In the genomic region with DNA sequence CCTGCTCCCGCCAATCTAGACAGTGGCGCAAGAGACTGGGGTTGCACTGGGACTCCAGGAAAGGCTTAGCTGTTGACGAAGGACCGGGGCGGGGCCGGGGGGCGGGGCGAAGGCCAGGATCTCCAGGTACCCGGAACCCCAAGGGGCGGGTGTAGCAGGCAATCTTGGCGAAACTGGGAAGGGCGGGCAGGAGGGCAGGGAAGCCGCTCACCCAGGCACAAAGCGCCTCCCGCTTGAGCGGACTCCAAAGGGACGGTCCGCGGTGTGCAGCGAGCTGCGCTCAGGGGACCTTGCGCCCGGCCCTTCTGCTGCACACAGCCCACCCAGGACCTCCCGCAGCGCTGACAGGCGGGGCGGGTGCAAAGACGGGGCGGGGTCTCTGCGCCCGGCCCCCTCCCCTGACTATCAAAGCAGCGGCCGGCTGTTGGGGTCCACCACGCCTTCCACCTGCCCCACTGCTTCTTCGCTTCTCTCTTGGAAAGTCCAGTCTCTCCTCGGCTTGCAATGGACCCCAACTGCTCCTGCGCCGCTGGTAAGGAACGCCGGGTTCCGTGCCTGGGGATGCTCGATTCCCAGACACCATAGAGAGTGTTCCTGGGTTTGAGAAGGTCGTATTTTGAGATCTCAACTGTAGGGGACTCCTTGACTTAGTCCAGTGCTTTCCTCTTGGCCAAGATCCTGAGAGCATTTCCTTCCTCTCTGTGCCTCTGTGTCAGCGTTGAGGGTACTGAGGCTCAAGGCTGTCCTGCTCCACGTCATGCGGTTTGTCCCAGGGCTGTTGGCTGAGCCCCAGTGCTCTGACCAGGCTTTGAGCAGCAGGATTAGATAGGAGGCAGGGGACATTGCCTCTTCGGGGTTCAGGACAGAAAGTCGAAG, we compare ENCODE assay signal across 8 cellular contexts. TPM values are rescaled to one million over a fixed set of nuclear protein-coding genes. Genes with fewer than 3 reads are reported as not detected.
DNase-seq lines count a peak whose midpoint lies in the region; ATAC-seq and TF ChIP-seq lines count a peak whose summit lies in the region.

A gene (plus strand): TSS at position 405 of the 876 bp plus-strand sequence. CDS start 100 bp downstream, at position 505.

- H3K27me3 Mint-ChIP-seq in HFFc6 (ENCODE audit: insufficient read depth) = peaks cover 68% of the 10 kb centered on the region
- peaks cover 22% of the 10 kb centered on the region for H3K27me3 Mint-ChIP-seq in activated T-helper 2 cell treated with anti-CD3 and anti-CD28 coated beads, Interferon-gamma antibody, Interleukin-2, Interleukin-4, amounts not matched to agents 10 μg/mL and 5 μg/mL and 100 μg/mL, durations not matched to agents 14 hours and 24 hours and 36 hours (ENCODE audit: low read depth)

- H3K9me2 ChIP-seq in PC-3 (replicated peaks; ENCODE audit: low read length) (no peaks in the 10 kb centered on the region), neural cell (ENCODE audit: insufficient read depth, low read length) (no peaks in the 10 kb centered on the region)

- ATAC-seq in PC-3 (peak; percentile 94), GM21619 (IDR thresholded peaks at IDR 0.05; ENCODE audit: unreplicated experiment) (no peak)

- H3K4me2 ChIP-seq in PC-3 (ENCODE audit: low read length) = peak within 1 kb of the TSS; percentile 98
- peak within 1 kb of the TSS; percentile 48 for H3K4me2 ChIP-seq in neural cell (ENCODE audit: low read length)

- CTCF ChIA-PET in PC-3 (lab: Charles Lee) = interaction anchor here (0.6 to 0.7 kb wide), 3 partner anchors 48 to 206 kb away, joined by 3 to 6 read pairs (median 5); a partner anchor contains a TSS

- POLR2A ChIA-PET in PC-3 (lab: Charles Lee; ENCODE audit: unreplicated experiment) = interaction anchor here (0.6 kb wide), 1 partner anchor 54 kb away, joined by 9 read pairs; no protein-coding TSS in a partner anchor

- TF ChIP-seq CTCF in HFFc6 (IDR thresholded peaks at IDR 0.05) = no peak
- TF ChIP-seq CTCF in PC-3 (conservative IDR thresholded peaks at IDR 0.05; ENCODE audit: low read depth, low read length) = no peak
- no peak for TF ChIP-seq CTCF in fibroblast of pulmonary artery (IDR thresholded peaks at IDR 0.05; ENCODE audit: low read length, missing control alignments)
- TF ChIP-seq CTCF in neural cell (IDR thresholded peaks at IDR 0.05; ENCODE audit: poor library complexity, severe bottlenecking) = no peak

- H3K27ac Mint-ChIP-seq in HFFc6 = no peak within 1 kb of the TSS
- peak within 1 kb of the TSS; percentile 79 for H3K27ac Mint-ChIP-seq in activated T-helper 2 cell treated with anti-CD3 and anti-CD28 coated beads, Interferon-gamma antibody, Interleukin-2, Interleukin-4, amounts not matched to agents 10 μg/mL and 5 μg/mL and 100 μg/mL, durations not matched to agents 14 hours and 24 hours and 36 hours

- intact Hi-C loops in PC-3 (cut with micrococcal nuclease) = loop anchor here (10.0 kb wide), 1 partner anchor 53 kb away; a partner anchor contains a TSS
- intact Hi-C loops in activated T-helper 2 cell treated with anti-CD3 and anti-CD28 coated beads, Interferon-gamma antibody, Interleukin-2, Interleukin-4, amounts not matched to agents 10 μg/mL and 5 μg/mL and 100 μg/mL, durations not matched to agents 14 hours and 24 hours and 36 hours (cut with micrococcal nuclease) = loop anchor here (1.0 kb wide), 1 partner anchor 14 kb away; no protein-coding TSS in a partner anchor

- H3K9me3 ChIP-seq in PC-3 (ENCODE audit: low read length) (no peaks in the 10 kb centered on the region), neural cell (ENCODE audit: low read length) (no peaks in the 10 kb centered on the region)

- H3K4me1 ChIP-seq in PC-3 (ENCODE audit: insufficient read depth, low read length) = peaks cover 9% of the 10 kb centered on the region; the same call in 1 of the 2 replicates

- peak within 1 kb of the TSS; percentile 81 for H3K4me3 Mint-ChIP-seq in HFFc6
- peak within 1 kb of the TSS; percentile 96 for H3K4me3 Mint-ChIP-seq in activated T-helper 2 cell treated with anti-CD3 and anti-CD28 coated beads, Interferon-gamma antibody, Interleukin-2, Interleukin-4, amounts not matched to agents 10 μg/mL and 5 μg/mL and 100 μg/mL, durations not matched to agents 14 hours and 24 hours and 36 hours (ENCODE audit: low read depth)

- no peaks in the 10 kb centered on the region for H4K20me1 ChIP-seq in PC-3 (ENCODE audit: low read length)
- no peaks in the 10 kb centered on the region for H4K20me1 ChIP-seq in neural cell (ENCODE audit: insufficient read depth)

- H3K9me3 Mint-ChIP-seq in HFFc6 = no peaks in the 10 kb centered on the region
- H3K9me3 Mint-ChIP-seq in activated T-helper 2 cell treated with anti-CD3 and anti-CD28 coated beads, Interferon-gamma antibody, Interleukin-2, Interleukin-4, amounts not matched to agents 10 μg/mL and 5 μg/mL and 100 μg/mL, durations not matched to agents 14 hours and 24 hours and 36 hours = no peaks in the 10 kb centered on the region

- peaks cover 15% of the 10 kb centered on the region for H3K4me1 Mint-ChIP-seq in HFFc6 (ENCODE audit: low read depth)
- peaks cover 19% of the 10 kb centered on the region for H3K4me1 Mint-ChIP-seq in activated T-helper 2 cell treated with anti-CD3 and anti-CD28 coated beads, Interferon-gamma antibody, Interleukin-2, Interleukin-4, amounts not matched to agents 10 μg/mL and 5 μg/mL and 100 μg/mL, durations not matched to agents 14 hours and 24 hours and 36 hours (ENCODE audit: low read depth)

- TF ChIP-seq EP300 in neural cell (conservative IDR thresholded peaks at IDR 0.05; ENCODE audit: poor library complexity, severe bottlenecking) = no peak

- TF ChIP-seq RAD21 in neural cell (conservative IDR thresholded peaks at IDR 0.05) = no peak

- H3K79me2 ChIP-seq in PC-3 (ENCODE audit: low read length) = no peaks in the 10 kb centered on the region
- no peaks in the 10 kb centered on the region for H3K79me2 ChIP-seq in neural cell (replicated peaks; ENCODE audit: insufficient read depth, low read length)

- H2AFZ ChIP-seq in PC-3 (ENCODE audit: low read length) = peak within 1 kb of the TSS; percentile 94
- H2AFZ ChIP-seq in neural cell (ENCODE audit: low read depth, low read length) = no peak within 1 kb of the TSS

- H3K9ac ChIP-seq in PC-3 (ENCODE audit: low read length) (peak within 1 kb of the TSS; percentile 51), neural cell (ENCODE audit: low read length) (peak within 1 kb of the TSS; percentile 38)

- DNase-seq in AML-193 (lab: John Stamatoyannopoulos, UW) (peak; percentile 70), HFFc6 (no peak), PC-3 (peak; percentile 76), fibroblast of pulmonary artery (ENCODE audit: low read depth) (peak; percentile 29)
- peak; percentile 47 for DNase-seq in activated T-helper 2 cell treated with anti-CD3 and anti-CD28 coated beads, Interferon-gamma antibody, Interleukin-2, Interleukin-4, amounts not matched to agents 10 μg/mL and 5 μg/mL and 100 μg/mL, durations not matched to agents 14 hours and 24 hours and 36 hours (ENCODE audit: low spot score)
- peak; percentile 70 for DNase-seq in stimulated activated naive CD4-positive, alpha-beta T cell treated with Interleukin-2 at 50 U/mL for 16 hours (lab: John Stamatoyannopoulos, UW)

- H3K4me3 ChIP-seq in PC-3 (ENCODE audit: low read length) (peak within 1 kb of the TSS; percentile 83), fibroblast of pulmonary artery (replicated peaks; ENCODE audit: low read depth, low read length) (peak within 1 kb of the TSS; percentile 48), neural cell (ENCODE audit: low read length) (peak within 1 kb of the TSS; percentile 71)

- H3K27ac ChIP-seq in PC-3 (ENCODE audit: low read length) (0 out of 2 replicates have a peak within 1 kb of the TSS, but pooled peaks have one; percentile 1), neural cell (ENCODE audit: low read length) (no peak within 1 kb of the TSS)

- H3F3A ChIP-seq in PC-3 (ENCODE audit: low read length, unreplicated experiment) (no peaks in the 10 kb centered on the region), neural cell (ENCODE audit: insufficient read depth, low read length, poor library complexity, severe bottlenecking) (no peaks in the 10 kb centered on the region)

- H3K27me3 ChIP-seq in PC-3 (ENCODE audit: low read length) = no peaks in the 10 kb centered on the region
- peaks cover 68% of the 10 kb centered on the region for H3K27me3 ChIP-seq in neural cell (ENCODE audit: insufficient read depth, low read depth, low read length)

- H3K36me3 Mint-ChIP-seq in HFFc6 (ENCODE audit: low read depth) = 0 out of 2 replicates have a peak, but pooled peaks cover 3% of the 10 kb centered on the region
- H3K36me3 Mint-ChIP-seq in activated T-helper 2 cell treated with anti-CD3 and anti-CD28 coated beads, Interferon-gamma antibody, Interleukin-2, Interleukin-4, amounts not matched to agents 10 μg/mL and 5 μg/mL and 100 μg/mL, durations not matched to agents 14 hours and 24 hours and 36 hours (ENCODE audit: low read depth) = no peaks in the 10 kb centered on the region

- no peaks in the 10 kb centered on the region for H3K36me3 ChIP-seq in PC-3 (ENCODE audit: low read depth, low read length)
- H3K36me3 ChIP-seq in neural cell (ENCODE audit: insufficient read depth, low read length) = no peaks in the 10 kb centered on the region

- TSS peak; percentile 80 for BruUV-seq in PC-3 (replicated peaks; lab: Mats Ljungman, UMichigan)

TF ChIP-seq in neural cell, 6 proteins besides CTCF, POLR2A, EP300 and RAD21 (continues in another document):
- TF ChIP-seq EZH2 (IDR thresholded peaks at IDR 0.05; ENCODE audit: borderline replicate concordance, insufficient read depth, low read length, poor library complexity, severe bottlenecking) (no peak), SMC3 (conservative IDR thresholded peaks at IDR 0.05; ENCODE audit: poor library complexity) (no peak), TAF1 (IDR thresholded peaks at IDR 0.05; ENCODE audit: low read depth) (no peak), POLR2AphosphoS5 (IDR thresholded peaks at IDR 0.05) (no peak), MXI1 (conservative IDR thresholded peaks at IDR 0.05; ENCODE audit: poor library complexity, severe bottlenecking) (no peak)

RNA-seq across cellular contexts. Expression of the gene that starts here (rescaled TPM):
- not detected for total RNA-seq in HFFc6 (2021; fragmentation: NEBNext Ultra II Directional; extraction: Animal tissue kit (Norgen Biotek cat#: 25700))
- 15.2 and 27.3 TPM in 2 replicates for total RNA-seq in PC-3 (2014; rRNA removed)
- 6.4 and 8.0 TPM in 2 replicates for total RNA-seq in activated T-helper 2 cell treated with anti-CD3 and anti-CD28 coated beads, Interferon-gamma antibody, Interleukin-2, Interleukin-4, amounts not matched to agents 10 μg/mL and 5 μg/mL and 100 μg/mL, durations not matched to agents 14 hours and 24 hours and 36 hours
- 1.8 and 1.9 TPM in 2 replicates for polyA plus RNA-seq in neural cell
- polyA minus RNA-seq in neural cell = 0.93 TPM in 1 of 2 replicates, not detected in the other
